In genomic region chr9:93893899-93894690, GRCh38 we compare ENCODE assay signal across 10 cellular contexts.
A peak's percentile ranks its signal among the peaks of the same experiment; 100 is the strongest.
DNase-seq lines count a peak whose midpoint lies in the region; ATAC-seq and TF ChIP-seq lines count a peak whose summit lies in the region.
"Had no signal": no experiment of that assay in that cellular context is flagged by ENCODE, and none has a peak within 500 bp of the region (broad histone marks: within the 10 kb centered on the region; RNA-seq: fewer than 3 reads in every experiment).

No MANE protein-coding gene starts in this region.

- H2AK5ac ChIP-seq in neuronal stem cell (ENCODE audit: low read depth, low read length) = no peak overlapping the region

- H3K4me3 ChIP-seq in neuronal stem cell (ENCODE audit: low read length in 2 of 2) = no peak overlapping the region
- H3K4me3 ChIP-seq: vagina had no signal

- no peak overlapping the region for H2BK12ac ChIP-seq in neuronal stem cell (ENCODE audit: low read length)

- no peak overlapping the region for H3K4me2 ChIP-seq in neuronal stem cell (ENCODE audit: insufficient read depth, low read length, poor library complexity, severe bottlenecking)

- H3K9me3 ChIP-seq in neuronal stem cell (replicated peaks in 1 of 2; ENCODE audit: control insufficient read depth in 2 of 2, insufficient read depth in 1 of 2, low read depth in 1 of 2, low read length in 2 of 2) = peaks cover 0 to 6% of the 10 kb centered on the region in 2 donors
- H3K9me3 ChIP-seq: vagina had no signal

- H3K18ac ChIP-seq in neuronal stem cell (ENCODE audit: low read length) = peak overlapping the region; percentile 60

- no CpG with 5 or more reads among the region's 15 CpGs for WGBS in neuronal stem cell (ENCODE audit: extremely low coverage in 2 of 2, insufficient read length in 2 of 2, insufficient replicate concordance in 1 of 2), 2 donors

- in situ Hi-C loops in GM13976 (cut with MboI; ENCODE audit: low sequenced_read_pairs, unreplicated experiment) = no loop called here

- peak overlapping the region; percentile 29 for H3K23ac ChIP-seq in neuronal stem cell (ENCODE audit: low read depth, low read length, poor library complexity)

- H4K8ac ChIP-seq in neuronal stem cell (ENCODE audit: low read depth, low read length) = no peak overlapping the region

- H3K4ac ChIP-seq in neuronal stem cell (ENCODE audit: low read length) = no peak overlapping the region

- no peak overlapping the region for H4K91ac ChIP-seq in neuronal stem cell (ENCODE audit: low read depth, low read length, poor library complexity)

- no peak overlapping the region for H3K27ac ChIP-seq in neuronal stem cell (replicated peaks; ENCODE audit: low read length)
- H3K27ac ChIP-seq: vagina had no signal

- H3K79me1 ChIP-seq in neuronal stem cell (ENCODE audit: low read depth, low read length) = no peaks in the 10 kb centered on the region

- H2AFZ ChIP-seq in neuronal stem cell (ENCODE audit: low read length) = no peak overlapping the region

- no peak overlapping the region for H2BK15ac ChIP-seq in neuronal stem cell (ENCODE audit: low read length)

- peak; percentile 8 for DNase-seq in D341Med (ENCODE audit: low spot score)
- peak; percentile 9 for DNase-seq in GM13976 (ENCODE audit: low spot score)
- DNase-seq in activated CD8-positive, alpha-beta memory T cell treated with anti-CD3 and anti-CD28 coated beads, Interleukin-2, amount 50 U/mL, for 48 hours = peak; percentile 20
- no peak for DNase-seq in neuronal stem cell (ENCODE audit: low spot score)
- DNase-seq in hippocampal formation (lab: John Stamatoyannopoulos, UW) = no peak
- no peak for DNase-seq in pons (ENCODE audit: low spot score)
- DNase-seq: naive B cell; stimulated activated CD4-positive, alpha-beta T cell treated with anti-CD3 and anti-CD28 coated beads, Interleukin-2, amount 100 ng/mL, for 48 hours had no signal

- no peak overlapping the region for H3K9ac ChIP-seq in neuronal stem cell (ENCODE audit: low read depth, low read length, poor library complexity)

- ATAC-seq in esophagus mucosa = no peak

- H3K14ac ChIP-seq in neuronal stem cell (ENCODE audit: low read length) = no peak overlapping the region

- no peaks in the 10 kb centered on the region for H3K27me3 ChIP-seq in neuronal stem cell (ENCODE audit: control insufficient read depth in 3 of 3, insufficient read depth in 3 of 3, low read depth in 1 of 3, low read length in 3 of 3)
- H3K27me3 ChIP-seq: vagina had no signal

- no peak overlapping the region for H2BK5ac ChIP-seq in neuronal stem cell (ENCODE audit: low read length)

- no peak overlapping the region for H2BK120ac ChIP-seq in neuronal stem cell (ENCODE audit: low read depth, low read length)

- TF ChIP-seq CTCF in GM13976 (IDR thresholded peaks at IDR 0.05; ENCODE audit: borderline replicate concordance, control extremely low read depth, extremely low read depth, insufficient read depth, missing control alignments) = no peak

- no peaks in the 10 kb centered on the region for H3K36me3 ChIP-seq in neuronal stem cell (replicated peaks in 1 of 2; ENCODE audit: control insufficient read depth in 2 of 2, insufficient read depth in 2 of 2, low read length in 2 of 2)
- H3K36me3 ChIP-seq: vagina had no signal

- no peaks in the 10 kb centered on the region for H3K4me1 ChIP-seq in neuronal stem cell (ENCODE audit: control insufficient read depth in 2 of 2, insufficient read depth in 1 of 2, low read depth in 1 of 2, low read length in 2 of 2)
- H3K4me1 ChIP-seq: vagina had no signal

Comparison
In these comparisons a context has a peak if more than half of its experiments do, and no peak if none do; other contexts are left out.
1. DNase-seq: peak in D341Med (single experiment), GM13976 (single experiment) and activated CD8-positive, alpha-beta memory T cell treated with anti-CD3 and anti-CD28 coated beads, Interleukin-2, amount 50 U/mL, for 48 hours (single experiment); none in neuronal stem cell (single experiment), hippocampal formation (0 of 2) and pons (single experiment).